In the genomic region with DNA sequence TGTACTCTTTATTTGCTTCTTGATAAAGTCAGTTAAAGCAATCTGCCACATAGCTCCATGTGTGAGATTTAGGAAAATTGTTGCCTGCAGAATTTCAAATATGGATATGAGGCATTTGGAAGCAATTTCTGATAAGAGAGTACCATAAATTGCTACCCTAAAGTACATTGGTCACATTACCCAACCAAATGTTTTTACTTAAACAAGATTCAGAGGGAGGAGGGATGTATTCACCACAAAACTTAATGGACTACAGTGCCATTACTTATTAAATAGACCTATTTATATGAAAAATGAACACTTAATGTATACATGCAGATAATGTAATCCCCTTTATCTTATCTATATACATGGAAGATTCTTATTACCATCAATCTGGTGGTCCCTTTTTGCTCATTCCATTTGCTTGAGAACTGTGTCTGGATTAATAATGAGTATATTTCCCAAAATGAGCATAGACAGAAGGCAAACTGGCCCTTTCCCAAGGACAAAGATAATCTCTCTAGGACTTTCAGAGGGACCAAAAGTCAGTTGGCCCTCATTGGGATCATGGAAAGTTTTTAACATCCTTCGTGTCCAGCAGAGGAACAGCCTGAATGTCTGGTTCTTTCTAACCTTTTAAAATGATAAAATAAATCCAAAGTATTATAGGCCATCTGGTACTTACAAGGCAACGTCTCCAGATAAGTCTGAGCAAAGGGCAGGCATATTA, we compare ENCODE assay signal across 24 cellular contexts.
"Had no signal": no experiment of that assay in that cellular context is flagged by ENCODE, and none has a peak within 500 bp of the region (broad histone marks: within the 10 kb centered on the region; RNA-seq: fewer than 3 reads in every experiment).

No MANE protein-coding gene starts in this region.

- H3K27me3 ChIP-seq: esophagus squamous epithelium, gastrocnemius medialis, heart right ventricle had no signal

- H3K9me3 ChIP-seq: esophagus squamous epithelium, gastrocnemius medialis, heart right ventricle, left ventricle myocardium inferior, lower lobe of right lung had no signal

- H3K4me3 ChIP-seq: coronary artery, dorsolateral prefrontal cortex, esophagus squamous epithelium, gastrocnemius medialis, heart right ventricle, left ventricle myocardium inferior, lower lobe of right lung had no signal

- DNase-seq: dermis blood vessel endothelial cell; dorsolateral prefrontal cortex; effector CD4-positive, alpha-beta T cell; effector memory CD4-positive, alpha-beta T cell; erythroblast; esophagus squamous epithelium; foreskin fibroblast; foreskin melanocyte; gastrocnemius medialis; glutamatergic neuron; head of caudate nucleus; heart right ventricle; hypothalamus; immature natural killer cell; islet precursor cell; left cardiac atrium; left ventricle myocardium inferior; lower lobe of right lung; mesenchymal stem cell; midbrain; naive thymus-derived CD4-positive, alpha-beta T cell had no signal

- H3K4me1 ChIP-seq: esophagus squamous epithelium, gastrocnemius medialis, heart right ventricle, left ventricle myocardium inferior, lower lobe of right lung had no signal

- H3K27ac ChIP-seq: coronary artery, dorsolateral prefrontal cortex, epithelial cell of prostate, esophagus squamous epithelium, gastrocnemius medialis, heart right ventricle, left ventricle myocardium inferior, lower lobe of right lung had no signal

- ATAC-seq: esophagus mucosa; gastrocnemius medialis; lower lobe of right lung; naive thymus-derived CD4-positive, alpha-beta T cell had no signal

- H3K36me3 ChIP-seq: esophagus squamous epithelium, gastrocnemius medialis, heart right ventricle, left ventricle myocardium inferior, lower lobe of right lung had no signal
